In genomic region chr19:30237146-30237545, GRCh38 we compare ENCODE assay signal across 27 cellular contexts.
"Had no signal": no experiment of that assay in that cellular context is flagged by ENCODE, and none has a peak within 500 bp of the region (broad histone marks: within the 10 kb centered on the region; RNA-seq: fewer than 3 reads in every experiment).

No MANE protein-coding gene starts in this region.

- H3K4me1 ChIP-seq: left ventricle myocardium inferior, pancreas, prostate gland, stomach, thyroid gland, transverse colon, upper lobe of left lung, vagina had no signal

- H3K27me3 ChIP-seq: testis, thyroid gland, upper lobe of left lung, vagina had no signal

- ATAC-seq: mucosa of descending colon; naive thymus-derived CD4-positive, alpha-beta T cell; natural killer cell treated with Interleukin-12 subunit alpha and Interleukin-12 subunit beta and Interleukin-15 and Interleukin-18, amount 100 ng/mL, for 72 hours; pancreas; right cardiac atrium; sciatic nerve; stimulated activated naive B cell treated with anti-CD40 and anti-IgM and Interleukin-4, amounts not matched to agents 10 μg/mL and 1 μg/mL and 100 μg/mL, for 72 hours; stimulated activated naive CD8-positive, alpha-beta T cell treated with anti-CD3 and anti-CD28 coated beads, Interleukin-15, Interleukin-2, amounts not matched to agents 100 U/mL and 50 U/mL, for 24 hours had no signal

- H3K27ac ChIP-seq: left ventricle myocardium inferior, pancreas, prostate gland, skin epidermis, stomach, testis, thyroid gland, transverse colon, upper lobe of left lung, vagina had no signal

- H3K36me3 ChIP-seq: left ventricle myocardium inferior, pancreas, prostate gland, stomach, thyroid gland, transverse colon, upper lobe of left lung, vagina had no signal

- H3K4me3 ChIP-seq: left ventricle myocardium inferior, lung, mucosa of descending colon, pancreas, prostate gland, skin epidermis, stomach, testis, thyroid gland, transverse colon, upper lobe of left lung, vagina had no signal

- DNase-seq: islet precursor cell; left ventricle myocardium inferior; midbrain; mucosa of descending colon; naive thymus-derived CD4-positive, alpha-beta T cell; nucleus accumbens; pancreas; posterior cingulate gyrus; retina; right cardiac atrium; stimulated activated CD4-positive, alpha-beta T cell treated with anti-CD3 and anti-CD28 coated beads, Interleukin-12 subunit alpha, Interleukin-12 subunit beta, amount 100 ng/mL, for 4 hours; stimulated activated CD4-positive, alpha-beta T cell treated with anti-CD3 and anti-CD28 coated beads, Interleukin-15, amount 100 ng/mL, for 24 hours; stimulated activated CD4-positive, alpha-beta T cell treated with anti-CD3 and anti-CD28 coated beads, Interleukin-2, amount 100 ng/mL, for 24 hours; stimulated activated CD4-positive, alpha-beta T cell treated with anti-CD3 and anti-CD28 coated beads, Interleukin-4, amount 100 ng/mL, for 1 hour; stimulated activated naive B cell treated with anti-CD40 and anti-IgM and Interleukin-4, amounts not matched to agents 10 μg/mL and 1 μg/mL and 100 μg/mL, for 72 hours; stimulated activated naive CD8-positive, alpha-beta T cell treated with anti-CD3 and anti-CD28 coated beads, Interleukin-15, Interleukin-2, amounts not matched to agents 100 U/mL and 50 U/mL, for 24 hours; stomach; testis; thyroid gland; transverse colon; upper lobe of left lung had no signal
